17 cellular contexts compared by ENCODE assay signal in the genomic region with DNA sequence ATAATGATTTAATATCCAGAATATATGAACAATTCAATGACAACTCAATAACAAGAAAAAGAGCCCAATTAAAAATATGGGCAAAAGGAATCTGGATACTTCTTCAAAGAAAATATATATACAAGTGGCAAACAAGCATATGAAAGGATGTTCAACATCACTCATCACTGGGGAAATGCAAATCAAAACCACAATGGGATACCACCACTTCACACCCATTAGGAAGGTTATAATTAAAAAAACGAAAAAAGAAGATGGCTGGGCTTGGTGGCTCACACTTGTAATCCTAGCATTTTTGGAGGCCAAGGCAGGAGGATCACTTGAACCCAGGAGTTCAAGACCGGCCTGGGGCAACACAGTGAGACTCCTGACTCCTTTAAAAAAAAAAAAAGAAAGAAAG. TPM values are rescaled to one million over a fixed set of nuclear protein-coding genes. Genes with fewer than 3 reads are reported as not detected.
A peak's percentile ranks its signal among the peaks of the same experiment; 100 is the strongest.
DNase-seq lines count a peak whose midpoint lies in the region; ATAC-seq, FAIRE-seq and TF ChIP-seq lines count a peak whose summit lies in the region.
"Had no signal": no experiment of that assay in that cellular context is flagged by ENCODE, and none has a peak within 500 bp of the region (broad histone marks: within the 10 kb centered on the region; RNA-seq: fewer than 3 reads in every experiment).

No MANE protein-coding gene starts in this region.

- in situ Hi-C loops in K562 (cut with MboI): no loop called here

- no peak overlapping the region for H2BK120ac ChIP-seq in mesenchymal stem cell (ENCODE audit: low read depth, low read length)

- H2AFZ ChIP-seq in OCI-LY3 (ENCODE audit: low read depth, low read length) (no peak overlapping the region), K562 (ENCODE audit: low read depth, low read length) (no peak overlapping the region), mesenchymal stem cell (ENCODE audit: low read depth, low read length) (no peak overlapping the region)

- H3K9me3 Mint-ChIP-seq in activated naive CD4-positive, alpha-beta T cell treated with anti-CD3 and anti-CD28 coated beads, Interleukin-2, amount 10 ng/mL, durations not matched to agents 7 days and 5 days: no peaks in the 10 kb centered on the region
- H3K9me3 Mint-ChIP-seq in stimulated activated naive CD8-positive, alpha-beta T cell treated with anti-CD3 and anti-CD28 coated beads, Interleukin-15, amount 100 ng/mL, for 72 hours: no peaks in the 10 kb centered on the region
- H3K9me3 Mint-ChIP-seq: WTC11 had no signal

- no peak overlapping the region for H3K4ac ChIP-seq in mesenchymal stem cell (ENCODE audit: low read depth in 1 of 2, low read length in 2 of 2)

- no peak for FAIRE-seq in K562 (lab: Jason Lieb, UNC)
- FAIRE-seq: endometrium, small intestine had no signal

- H3K9me3 ChIP-seq in OCI-LY3 (ENCODE audit: insufficient read depth, low read length): no peaks in the 10 kb centered on the region
- no peaks in the 10 kb centered on the region for H3K9me3 ChIP-seq in K562 (replicated peaks; ENCODE audit: control insufficient read depth, insufficient read depth, low read depth, low read length)
- no peaks in the 10 kb centered on the region for H3K9me3 ChIP-seq in mesenchymal stem cell (ENCODE audit: control insufficient read depth, low read length)

- no peak for DNase-seq in activated naive CD4-positive, alpha-beta T cell treated with anti-CD3 and anti-CD28 coated beads, Interleukin-2, amount 10 ng/mL, durations not matched to agents 7 days and 5 days
- no peak for DNase-seq in activated naive CD4-positive, alpha-beta T cell (lab: John Stamatoyannopoulos, UW)
- DNase-seq in K562 (ENCODE audit: extremely low read depth in 1 of 4, low spot score in 3 of 4) (no peak), inferior parietal cortex (ENCODE audit: extremely low spot score) (no peak), NCI-H2107 (lab: John Stamatoyannopoulos, UW) (no peak), mesenchymal stem cell (no peak)
- no peak for DNase-seq in stimulated activated naive CD8-positive, alpha-beta T cell treated with anti-CD3 and anti-CD28 coated beads, Interleukin-15, amount 100 ng/mL, for 72 hours
- DNase-seq: activated effector memory CD4-positive, alpha-beta T cell treated with Interleukin-2 at 50 U/mL for 16 hours; foreskin keratinocyte; mesendoderm; NCI-H1048; small intestine had no signal

- peak overlapping the region; percentile 64 for H3K4me2 ChIP-seq in OCI-LY3 (ENCODE audit: low read length)
- H3K4me2 ChIP-seq in K562 (ENCODE audit: insufficient read depth, low read length): no peak overlapping the region
- H3K4me2 ChIP-seq in mesenchymal stem cell (ENCODE audit: low read length, poor library complexity, severe bottlenecking): no peak overlapping the region

- no TSS peak for BruUV-seq in K562 (replicated peaks; lab: Mats Ljungman, UMichigan)

- H3K4me3 Mint-ChIP-seq in activated naive CD4-positive, alpha-beta T cell treated with anti-CD3 and anti-CD28 coated beads, Interleukin-2, amount 10 ng/mL, durations not matched to agents 7 days and 5 days: no peak overlapping the region
- peak overlapping the region; percentile 76 to 86 for H3K4me3 Mint-ChIP-seq in stimulated activated naive CD8-positive, alpha-beta T cell treated with anti-CD3 and anti-CD28 coated beads, Interleukin-15, amount 100 ng/mL, for 72 hours
- H3K4me3 Mint-ChIP-seq: WTC11 had no signal

- H3K27ac Mint-ChIP-seq in activated naive CD4-positive, alpha-beta T cell treated with anti-CD3 and anti-CD28 coated beads, Interleukin-2, amount 10 ng/mL, durations not matched to agents 7 days and 5 days: peak overlapping the region; percentile 68
- peak overlapping the region in 1 of 2 donors; percentile 60 for H3K27ac Mint-ChIP-seq in stimulated activated naive CD8-positive, alpha-beta T cell treated with anti-CD3 and anti-CD28 coated beads, Interleukin-15, amount 100 ng/mL, for 72 hours
- H3K27ac Mint-ChIP-seq: WTC11 had no signal

- peaks cover 46% of the 10 kb centered on the region for H3K4me1 ChIP-seq in OCI-LY3 (ENCODE audit: low read length)
- peaks cover 46 to 59% of the 10 kb centered on the region in 2 experiments for H3K4me1 ChIP-seq in K562 (replicated peaks in 1 of 2; ENCODE audit: control insufficient read depth in 2 of 2, insufficient read depth in 2 of 2, low read length in 2 of 2)
- H3K4me1 ChIP-seq in mesenchymal stem cell (ENCODE audit: control insufficient read depth, insufficient read depth, low read depth, low read length): peaks cover 32% of the 10 kb centered on the region

- no peak for TF ChIP-seq RAD21 in K562 (CRISPR knock-in tag; conservative IDR thresholded peaks at IDR 0.05 in 1 of 2, IDR thresholded peaks at IDR 0.05 in 1 of 2)

- peaks cover 43% of the 10 kb centered on the region for H3K36me3 ChIP-seq in OCI-LY3 (replicated peaks; ENCODE audit: low read depth, low read length)
- peaks cover 59% of the 10 kb centered on the region for H3K36me3 ChIP-seq in K562 (ENCODE audit: control insufficient read depth, insufficient read depth, low read length)
- H3K36me3 ChIP-seq in mesenchymal stem cell (ENCODE audit: control insufficient read depth in 1 of 2, insufficient read depth in 2 of 2, low read depth in 1 of 2, low read length in 2 of 2): peaks cover 9 to 10% of the 10 kb centered on the region in 2 experiments
- H3K36me3 ChIP-seq: cardiac muscle cell had no signal

- TF ChIP-seq EP300 in K562 (IDR thresholded peaks at IDR 0.05; ENCODE audit: low read length): no peak

- H3K79me2 ChIP-seq in OCI-LY3 (ENCODE audit: low read length) (peaks cover 91% of the 10 kb centered on the region), K562 (ENCODE audit: control insufficient read depth, insufficient read depth, low read length) (peaks cover 90% of the 10 kb centered on the region)

- CTCF ChIA-PET in activated naive CD4-positive, alpha-beta T cell treated with anti-CD3 and anti-CD28 coated beads, Interleukin-2, amount 10 ng/mL, durations not matched to agents 7 days and 5 days (lab: Charles Lee): no interaction called here
- CTCF ChIA-PET in K562 (lab: Yijun Ruan, JAX; ENCODE audit: low intra/inter-chr PET ratio): no interaction called here

- no peaks in the 10 kb centered on the region for H3K79me1 ChIP-seq in mesenchymal stem cell (replicated peaks; ENCODE audit: low read length, poor library complexity, severe bottlenecking)

- H3K27me3 ChIP-seq in OCI-LY3 (ENCODE audit: low read depth, low read length) (no peaks in the 10 kb centered on the region), K562 (ENCODE audit: control insufficient read depth in 2 of 2, insufficient read depth in 2 of 2, low read length in 2 of 2) (no peaks in the 10 kb centered on the region), mesenchymal stem cell (ENCODE audit: control insufficient read depth in 1 of 2, insufficient read depth in 1 of 2, low read length in 2 of 2) (no peaks in the 10 kb centered on the region)
- H3K27me3 ChIP-seq: cardiac muscle cell, foreskin keratinocyte had no signal

- peak overlapping the region; percentile 30 for H3K4me3 ChIP-seq in OCI-LY3 (ENCODE audit: low read length)
- H3K4me3 ChIP-seq in K562: no peak overlapping the region
- no peak overlapping the region for H3K4me3 ChIP-seq in mesenchymal stem cell (ENCODE audit: insufficient read depth in 1 of 2, low read depth in 1 of 2, low read length in 2 of 2)
- H3K4me3 ChIP-seq: cardiac muscle cell had no signal

- H3K14ac ChIP-seq in mesenchymal stem cell (ENCODE audit: low read length in 2 of 2): no peak overlapping the region

- H2AK5ac ChIP-seq in mesenchymal stem cell (ENCODE audit: low read length, severe bottlenecking): no peak overlapping the region

- POLR2A ChIA-PET in K562 (lab: Yijun Ruan, JAX): interaction anchor here (0.8 to 1.4 kb wide), 3 partner anchors 14 to 37 kb away, joined by 3 read pairs; no protein-coding TSS in a partner anchor

- no peak overlapping the region for H2BK5ac ChIP-seq in mesenchymal stem cell (ENCODE audit: low read depth, low read length, poor library complexity, severe bottlenecking)

- peaks cover 64% of the 10 kb centered on the region for H4K20me1 ChIP-seq in OCI-LY3 (ENCODE audit: insufficient read depth, low read length)
- peaks cover 49% of the 10 kb centered on the region for H4K20me1 ChIP-seq in K562 (replicated peaks; ENCODE audit: control insufficient read depth, insufficient read depth, low read length)

- no peak for ATAC-seq in K562
- peak; percentile 16 for ATAC-seq in stimulated activated naive CD8-positive, alpha-beta T cell treated with anti-CD3 and anti-CD28 coated beads, Interleukin-15, amount 100 ng/mL, for 72 hours
- ATAC-seq: foreskin keratinocyte, SK-N-SH treated with all-trans-retinoic acid at 6 μM for 48 hours, WTC11 had no signal

- H3K23ac ChIP-seq in mesenchymal stem cell (ENCODE audit: low read length in 2 of 2): no peak overlapping the region

- no peak overlapping the region for H4K8ac ChIP-seq in mesenchymal stem cell (ENCODE audit: low read length)

- no peak for TF ChIP-seq POLR2A in K562 (conservative IDR thresholded peaks at IDR 0.05)

- peaks cover 84% of the 10 kb centered on the region for H3K4me1 Mint-ChIP-seq in activated naive CD4-positive, alpha-beta T cell treated with anti-CD3 and anti-CD28 coated beads, Interleukin-2, amount 10 ng/mL, durations not matched to agents 7 days and 5 days
- peaks cover 88% of the 10 kb centered on the region for H3K4me1 Mint-ChIP-seq in stimulated activated naive CD8-positive, alpha-beta T cell treated with anti-CD3 and anti-CD28 coated beads, Interleukin-15, amount 100 ng/mL, for 72 hours

- peaks cover 41% of the 10 kb centered on the region for H3K36me3 Mint-ChIP-seq in activated naive CD4-positive, alpha-beta T cell treated with anti-CD3 and anti-CD28 coated beads, Interleukin-2, amount 10 ng/mL, durations not matched to agents 7 days and 5 days

- H2BK12ac ChIP-seq in mesenchymal stem cell (ENCODE audit: low read length in 2 of 2): no peak overlapping the region

- TF ChIP-seq CTCF in OCI-LY3 (IDR thresholded peaks at IDR 0.05; ENCODE audit: low read depth, low read length) (no peak), K562 (IDR thresholded peaks at IDR 0.05 in 2 of 3, conservative IDR thresholded peaks at IDR 0.05 in 1 of 3; ENCODE audit: insufficient read depth in 2 of 3, low read depth in 1 of 3, low read length in 3 of 3) (no peak)

- H2BK15ac ChIP-seq in mesenchymal stem cell (ENCODE audit: low read depth, poor library complexity, severe bottlenecking): no peak overlapping the region

- H3K18ac ChIP-seq in mesenchymal stem cell (ENCODE audit: low read depth in 1 of 2, low read length in 2 of 2): no peak overlapping the region

- intact Hi-C loops in K562 (cut with micrococcal nuclease): no loop called here

- H3K9ac ChIP-seq in OCI-LY3 (ENCODE audit: low read length) (peak overlapping the region; percentile 29; the same call in 1 of the 2 replicates), K562 (ENCODE audit: insufficient read depth in 1 of 2, low read depth in 2 of 2, low read length in 2 of 2) (no peak overlapping the region), mesenchymal stem cell (ENCODE audit: low read length) (no peak overlapping the region)

- H4K91ac ChIP-seq in mesenchymal stem cell (ENCODE audit: low read length): no peak overlapping the region

- H3K27me3 Mint-ChIP-seq in activated naive CD4-positive, alpha-beta T cell treated with anti-CD3 and anti-CD28 coated beads, Interleukin-2, amount 10 ng/mL, durations not matched to agents 7 days and 5 days: peaks cover 5% of the 10 kb centered on the region
- H3K27me3 Mint-ChIP-seq in stimulated activated naive CD8-positive, alpha-beta T cell treated with anti-CD3 and anti-CD28 coated beads, Interleukin-15, amount 100 ng/mL, for 72 hours: no peaks in the 10 kb centered on the region

- peaks cover 30% of the 10 kb centered on the region for H3K9me1 ChIP-seq in K562 (ENCODE audit: control insufficient read depth, insufficient read depth, low read length)

- WGBS in K562 (ENCODE audit: insufficient coverage, low coverage, missing lambda C conversion rate): 33% methylated on average over 2 of the region's 2 CpGs
- 100% methylated on average over 1 of the region's 2 CpGs for WGBS in mesenchymal stem cell

- peak overlapping the region; percentile 76 for H3K27ac ChIP-seq in OCI-LY3 (ENCODE audit: low read length)
- no peak overlapping the region for H3K27ac ChIP-seq in K562 (ENCODE audit: extremely low read depth, low read depth, low read length)
- H3K27ac ChIP-seq in mesenchymal stem cell (ENCODE audit: low read length, poor library complexity, severe bottlenecking): no peak overlapping the region
- H3K27ac ChIP-seq: foreskin keratinocyte had no signal

RNA-seq across cellular contexts. Expression of a gene that starts 4.1 kb away (rescaled TPM):
- total RNA-seq in K562 (2011; cell fraction: chromatin; rRNA removed; ENCODE audit: low replicate concordance): 140 and 232 TPM in 2 replicates
- total RNA-seq in K562 (2011; cell fraction: nucleolus; rRNA removed): 143 and 148 TPM in 2 replicates
- 188 and 262 TPM in 2 replicates for total RNA-seq in K562 (2011; cell fraction: nucleoplasm; rRNA removed)
- total RNA-seq in K562 (2014; rRNA removed) (99.0 and 101 TPM in 2 replicates), K562 (2014; rRNA removed; fragmentation: Illumina TruSeq; extraction: Trizol) (44.4 and 63.0 TPM in 2 replicates), K562 (2015; rRNA removed; fragmentation: Illumina TruSeq; extraction: Trizol) (104 and 115 TPM in 2 replicates), K562 (2021) (75.2 and 86.9 TPM in 2 replicates)
- polyA plus RNA-seq in K562 (2011; rRNA removed) (47.8 and 54.0 TPM in 2 replicates), K562 (2014; fragmentation: Illumina TruSeq; extraction: Trizol) (105 and 127 TPM in 2 replicates), K562 (2014; fragmentation: Nextera tagmentation; extraction: Ambion mirVana) (10 to 100 TPM in 1 of 2 experiments, 1 to 10 TPM in 1; 8.9 to 20.9 TPM), K562 (2014; rRNA removed) (100 and 201 TPM in 2 replicates)
- 53.0 and 53.5 TPM in 2 replicates for polyA plus RNA-seq in K562 (2011; cell fraction: cytosol; rRNA removed)
- 82.0 and 85.3 TPM in 2 replicates for polyA plus RNA-seq in K562 (2011; cell fraction: nucleus; rRNA removed)
- 77.1 and 114 TPM in 2 replicates for polyA plus RNA-seq in K562 (2012)
- polyA minus RNA-seq in K562 (2011; rRNA and poly(A)+ RNA removed): 50.3 and 53.4 TPM in 2 replicates
- polyA minus RNA-seq in K562 (2011; cell fraction: cytosol; rRNA and poly(A)+ RNA removed): 17.4 and 21.1 TPM in 2 replicates
- polyA minus RNA-seq in K562 (2011; cell fraction: nucleus; rRNA and poly(A)+ RNA removed): 81.3 and 87.3 TPM in 2 replicates
- polyA plus RNA-seq in mesenchymal stem cell (2013, experiment 1 of 2): 25.6 TPM
- 26.2 TPM for polyA plus RNA-seq in mesenchymal stem cell (2013, experiment 2 of 2)

RNA-seq across cellular contexts. Expression of a gene that starts 7.1 kb away (rescaled TPM):
- total RNA-seq in K562 (2011; cell fraction: chromatin; rRNA removed; ENCODE audit: low replicate concordance): 322 and 1,090 TPM in 2 replicates
- total RNA-seq in K562 (2011; cell fraction: nucleolus; rRNA removed): 555 and 597 TPM in 2 replicates
- total RNA-seq in K562 (2011; cell fraction: nucleoplasm; rRNA removed): 365 and 370 TPM in 2 replicates
- total RNA-seq in K562 (2014; rRNA removed) (41.3 and 45.2 TPM in 2 replicates), K562 (2014; rRNA removed; fragmentation: Illumina TruSeq; extraction: Trizol) (12.3 and 16.0 TPM in 2 replicates), K562 (2015; rRNA removed; fragmentation: Illumina TruSeq; extraction: Trizol) (23.7 and 23.9 TPM in 2 replicates), K562 (2021) (89.3 and 114 TPM in 2 replicates)
- polyA plus RNA-seq in K562 (2011; rRNA removed) (29.6 and 50.4 TPM in 2 replicates), K562 (2014; fragmentation: Illumina TruSeq; extraction: Trizol) (46.4 and 62.1 TPM in 2 replicates), K562 (2014; fragmentation: Nextera tagmentation; extraction: Ambion mirVana) (under 1 TPM; 0.06 to 0.24 TPM), K562 (2014; rRNA removed) (67.5 and 85.5 TPM in 2 replicates)
- 25.6 and 45.5 TPM in 2 replicates for polyA plus RNA-seq in K562 (2011; cell fraction: cytosol; rRNA removed)
- 557 and 843 TPM in 2 replicates for polyA plus RNA-seq in K562 (2011; cell fraction: nucleus; rRNA removed)
- polyA plus RNA-seq in K562 (2012): 66.4 and 174 TPM in 2 replicates
- 8.6 and 16.8 TPM in 2 replicates for polyA minus RNA-seq in K562 (2011; rRNA and poly(A)+ RNA removed)
- polyA minus RNA-seq in K562 (2011; cell fraction: cytosol; rRNA and poly(A)+ RNA removed): 23.5 and 26.4 TPM in 2 replicates
- 104 and 118 TPM in 2 replicates for polyA minus RNA-seq in K562 (2011; cell fraction: nucleus; rRNA and poly(A)+ RNA removed)
- polyA plus RNA-seq in mesenchymal stem cell (2013, experiment 1 of 2): 2.0 TPM
- polyA plus RNA-seq in mesenchymal stem cell (2013, experiment 2 of 2): 1.7 TPM
